In the genomic region with DNA sequence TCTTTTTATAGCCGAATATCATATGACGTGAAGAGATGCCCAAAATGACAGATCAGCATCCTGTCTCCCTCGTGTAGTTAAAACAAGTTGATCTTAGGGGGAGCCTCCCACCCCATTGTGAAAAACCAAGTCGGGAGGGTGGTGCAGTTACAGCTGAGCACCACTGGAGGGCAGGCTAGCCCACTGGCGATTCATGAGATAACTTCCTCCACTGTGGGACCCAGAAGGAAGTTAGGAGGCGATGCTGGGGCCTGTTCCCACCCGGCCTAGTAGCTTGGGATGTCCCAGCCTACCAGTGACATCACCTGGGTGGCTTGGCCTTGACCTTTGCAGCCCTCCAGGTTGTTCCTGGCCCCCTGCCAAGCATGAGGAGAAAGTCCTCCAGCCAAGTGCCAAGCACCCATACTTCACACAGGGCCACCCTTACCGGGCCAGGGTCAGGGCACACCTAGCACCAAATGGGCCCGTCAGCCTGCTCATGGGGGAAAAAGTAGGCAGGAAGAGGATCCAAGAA, we compare ENCODE assay signal across 8 cellular contexts. TPM values are rescaled to one million over a fixed set of nuclear protein-coding genes. Genes with fewer than 3 reads are reported as not detected.
DNase-seq lines count a peak whose midpoint lies in the region; TF ChIP-seq lines count a peak whose summit lies in the region.

No MANE protein-coding gene starts in this region.

- TF ChIP-seq CTCF in ovary (IDR thresholded peaks at IDR 0.05) (peak; percentile 85 to 89 (median 87)), transverse colon (IDR thresholded peaks at IDR 0.05) (peak; percentile 97 to 99 (median 99))

- in situ Hi-C loops in transverse colon (cut with MboI; ENCODE audit: low pct_ligation_motif_present in 1 of 4, low pct_unique_long_range_greater_than_20kb in 1 of 4, low sequenced_read_pairs in 3 of 4) = loop anchor here in 3 of 4 donors (10.0 to 25.0 kb wide), 3 partner anchors 80 to 328 kb away; a partner anchor contains a TSS

- intact Hi-C loops in ovary (cut with DNase I) = loop anchor here (5.0 to 10.0 kb wide), 6 partner anchors 60 to 338 kb away; a partner anchor contains a TSS
- intact Hi-C loops in transverse colon (cut with DNase I; ENCODE audit: low total_unique reads) = loop anchor here (2.0 kb wide), 1 partner anchor 84 kb away; no protein-coding TSS in a partner anchor

- TF ChIP-seq EP300 in ovary (IDR thresholded peaks at IDR 0.05) (no peak), transverse colon (IDR thresholded peaks at IDR 0.05; ENCODE audit: low read depth) (no peak)

- WGBS in ovary, 3 donors = 8 to 21% (median 9%) methylated on average over 7 to 9 of the region's 9 CpGs
- WGBS in transverse colon (ENCODE audit: low coverage in 1 of 2), 2 donors = 13% methylated on average over 9 of the region's 9 CpGs; no CpG with 5 or more reads in 1 of the 2 donors

- peak; percentile 49 for DNase-seq in DMS79 treated with DMSO at 0.1 percent for 48 hours (lab: John Stamatoyannopoulos, UW)
- DNase-seq in DMS79 (lab: John Stamatoyannopoulos, UW) = no peak
- DNase-seq in HUDEP-2 (lab: John Stamatoyannopoulos, UW; ENCODE audit: unreplicated experiment in 76 of 76) = peak in 54 of 76 experiments; percentile 2 to 58 (median 32)
- DNase-seq in SJCRH30 = peak; percentile 73 to 91
- DNase-seq in activated gamma-delta T cell treated with anti-CD3 and anti-CD28 coated beads, Interleukin-2, amount 50 U/mL, for 16 hours (ENCODE audit: low read depth) = peak; percentile 58
- peak; percentile 88 for DNase-seq in germinal center (ENCODE audit: low spot score)
- peak; percentile 49 to 77 (median 72) for DNase-seq in ovary
- DNase-seq in transverse colon = peak; percentile 72

- H3K27ac ChIP-seq in SJCRH30 (no peak overlapping the region), ovary (no peak overlapping the region), transverse colon (peak overlapping the region in 2 of 4 donors; percentile 0 to 28)

- H3K9me3 ChIP-seq in SJCRH30 (replicated peaks) (no peaks in the 10 kb centered on the region), ovary (no peaks in the 10 kb centered on the region), transverse colon (no peaks in the 10 kb centered on the region)

- no peak for TF ChIP-seq POLR2A in ovary (IDR thresholded peaks at IDR 0.05)
- TF ChIP-seq POLR2A in transverse colon (IDR thresholded peaks at IDR 0.05) = no peak

- no peak overlapping the region for H3K4me3 ChIP-seq in SJCRH30
- no peak overlapping the region for H3K4me3 ChIP-seq in ovary
- no peak overlapping the region for H3K4me3 ChIP-seq in transverse colon

- H3K36me3 ChIP-seq in SJCRH30 (no peaks in the 10 kb centered on the region), ovary (no peaks in the 10 kb centered on the region), transverse colon (no peaks in the 10 kb centered on the region)

- H3K27me3 ChIP-seq in SJCRH30 (peaks cover 3% of the 10 kb centered on the region; the same call in 1 of the 2 replicates), ovary (no peaks in the 10 kb centered on the region), transverse colon (no peaks in the 10 kb centered on the region)

- H3K4me1 ChIP-seq in SJCRH30 (peaks cover 7% of the 10 kb centered on the region), ovary (ENCODE audit: insufficient read depth) (peaks cover 3% of the 10 kb centered on the region), transverse colon (peaks cover 0 to 7% (median 3%) of the 10 kb centered on the region in 4 donors)

RNA-seq across cellular contexts. Expression of a gene that starts 8.1 kb away (rescaled TPM):
- total RNA-seq in SJCRH30 (2014; rRNA removed; shearing (Covaris generic)) = 33.1 and 39.0 TPM in 2 replicates
- total RNA-seq in ovary (10 to 100 TPM; 12.3 to 22.2 (median 17.9) TPM), transverse colon (100 to 1,000 TPM in 2 of 4 donors, 10 to 100 TPM in 2; 41.6 to 154 (median 84.2) TPM)
- 10 to 100 TPM; 25.7 to 32.3 TPM for polyA plus RNA-seq in ovary
